8 cellular contexts compared by ENCODE assay signal in genomic region chr5:53109436-53110127, GRCh38. TPM values are rescaled to one million over a fixed set of nuclear protein-coding genes. Genes with fewer than 3 reads are reported as not detected.
DNase-seq lines count a peak whose midpoint lies in the region; ATAC-seq and TF ChIP-seq lines count a peak whose summit lies in the region.

MOCS2 (minus strand) TSS chr5:53109757; CDS start chr5:53107174, 2,583 bp downstream.

- DNase-seq in DMS79 (lab: John Stamatoyannopoulos, UW) (peak; percentile 62), Panc1 (ENCODE audit: low read depth, low spot score) (peak; percentile 66)
- DNase-seq in activated T-cell treated with anti-CD3 and anti-CD28 coated beads, Interleukin-2, amount 50 U/mL, for 4 hours = peak; percentile 86
- DNase-seq in stimulated activated CD8-positive, alpha-beta memory T cell treated with anti-CD3 and anti-CD28 coated beads, Interleukin-4, amount 100 ng/mL, for 48 hours = peak; percentile 92

- BruUV-seq in Panc1 (replicated peaks; lab: Mats Ljungman, UMichigan) = no TSS peak

- H3K4me1 ChIP-seq in KMS-11 (ENCODE audit: low read depth, poor library complexity, severe bottlenecking) (peaks cover 17% of the 10 kb centered on the region), Panc1 (ENCODE audit: control insufficient read depth, insufficient read depth, low read length) (peaks cover 17% of the 10 kb centered on the region), esophagus (ENCODE audit: control insufficient read depth in 2 of 2, insufficient read depth in 2 of 2, low read length in 1 of 2) (no peaks in the 10 kb centered on the region), mucosa of stomach (ENCODE audit: control insufficient read depth, insufficient read depth, low read length) (no peaks in the 10 kb centered on the region)

- H3K27me3 Mint-ChIP-seq in activated T-cell treated with anti-CD3 and anti-CD28 coated beads, Interleukin-2, amount 50 U/mL, for 4 hours (ENCODE audit: low read depth) = no peaks in the 10 kb centered on the region

- no peaks in the 10 kb centered on the region for H3K9me3 Mint-ChIP-seq in activated T-cell treated with anti-CD3 and anti-CD28 coated beads, Interleukin-2, amount 50 U/mL, for 4 hours

- in situ Hi-C loops in Panc1 (cut with HindIII; ENCODE audit: low pct_unique_long_range_greater_than_20kb, low sequenced_read_pairs) = no loop called here

- H2AFZ ChIP-seq in KMS-11 (ENCODE audit: low read depth) = peak within 1 kb of the TSS; percentile 99

- no peaks in the 10 kb centered on the region for H3K36me3 ChIP-seq in KMS-11 (ENCODE audit: insufficient read depth)
- no peaks in the 10 kb centered on the region for H3K36me3 ChIP-seq in Panc1 (ENCODE audit: control insufficient read depth, insufficient read depth, low read length)
- H3K36me3 ChIP-seq in esophagus (ENCODE audit: control insufficient read depth in 2 of 2, insufficient read depth in 2 of 2, low read length in 1 of 2) = no peaks in the 10 kb centered on the region
- H3K36me3 ChIP-seq in mucosa of stomach (ENCODE audit: control insufficient read depth, insufficient read depth, low read length) = no peaks in the 10 kb centered on the region

- no peaks in the 10 kb centered on the region for H3K27me3 ChIP-seq in KMS-11 (ENCODE audit: insufficient read depth, low read depth)
- H3K27me3 ChIP-seq in Panc1 (ENCODE audit: control insufficient read depth, insufficient read depth, low read length) = no peaks in the 10 kb centered on the region
- no peaks in the 10 kb centered on the region for H3K27me3 ChIP-seq in esophagus (ENCODE audit: control insufficient read depth in 1 of 2, insufficient read depth in 2 of 2, low read length in 2 of 2)
- H3K27me3 ChIP-seq in mucosa of stomach (ENCODE audit: control insufficient read depth, insufficient read depth, low read length) = no peaks in the 10 kb centered on the region

- H4K20me1 ChIP-seq in KMS-11 (ENCODE audit: insufficient read depth) = no peaks in the 10 kb centered on the region

- 0 to 1% methylated on average over 55 of the region's 55 CpGs for WGBS in esophagus, 2 donors

- intact Hi-C loops in Panc1 (cut with micrococcal nuclease; ENCODE audit: unreplicated experiment) = loop anchor here (10.0 kb wide), 1 partner anchor 325 kb away; the partner anchor contains the start of genes ITGA1 and PELO

- H3K36me3 Mint-ChIP-seq in activated T-cell treated with anti-CD3 and anti-CD28 coated beads, Interleukin-2, amount 50 U/mL, for 4 hours (ENCODE audit: insufficient read depth) = peaks cover 16% of the 10 kb centered on the region

- no peaks in the 10 kb centered on the region for H3K9me3 ChIP-seq in Panc1 (ENCODE audit: control insufficient read depth, insufficient read depth, low read depth, low read length)
- no peaks in the 10 kb centered on the region for H3K9me3 ChIP-seq in esophagus (ENCODE audit: control insufficient read depth in 2 of 2, insufficient read depth in 1 of 2, low read depth in 1 of 2, low read length in 1 of 2)
- no peaks in the 10 kb centered on the region for H3K9me3 ChIP-seq in mucosa of stomach (ENCODE audit: control insufficient read depth, low read length)

- peak within 1 kb of the TSS; percentile 75 for H3K4me2 ChIP-seq in KMS-11

- H3K27ac ChIP-seq in KMS-11 (peak within 1 kb of the TSS; percentile 13; the same call in 1 of the 2 replicates), Panc1 (ENCODE audit: low read length) (peak within 1 kb of the TSS; percentile 90), esophagus (ENCODE audit: low read depth in 2 of 2, low read length in 1 of 2) (peak within 1 kb of the TSS; percentile 75 to 86)

- peak within 1 kb of the TSS; percentile 63; the same call in 1 of the 2 replicates for H3K9ac ChIP-seq in KMS-11
- H3K9ac ChIP-seq in mucosa of stomach (ENCODE audit: low read length) = peak within 1 kb of the TSS; percentile 78

- POLR2A ChIA-PET in Panc1 (lab: Charles Lee) = interaction anchor here (0.6 kb wide), 1 partner anchor 78 kb away, joined by 3 read pairs; no protein-coding TSS in a partner anchor

- peaks cover 52% of the 10 kb centered on the region for H3K4me1 Mint-ChIP-seq in activated T-cell treated with anti-CD3 and anti-CD28 coated beads, Interleukin-2, amount 50 U/mL, for 4 hours (ENCODE audit: low read depth)

- peak within 1 kb of the TSS; percentile 93 for H3K4me3 Mint-ChIP-seq in activated T-cell treated with anti-CD3 and anti-CD28 coated beads, Interleukin-2, amount 50 U/mL, for 4 hours

- TF ChIP-seq CTCF in KMS-11 (conservative IDR thresholded peaks at IDR 0.05; ENCODE audit: low read depth, low read length) (no peak), Panc1 (IDR thresholded peaks at IDR 0.05) (no peak)

- H3K4me3 ChIP-seq in KMS-11 (IDR thresholded peaks at IDR 0.05; ENCODE audit: insufficient read depth, low read depth, low read length) = no peak within 1 kb of the TSS
- peak within 1 kb of the TSS; percentile 70 to 95 for H3K4me3 ChIP-seq in Panc1 (ENCODE audit: low read depth in 2 of 2, low read length in 2 of 2)
- peak within 1 kb of the TSS; percentile 71 to 77 for H3K4me3 ChIP-seq in esophagus (ENCODE audit: low read depth in 1 of 2, low read length in 2 of 2)
- H3K4me3 ChIP-seq in mucosa of stomach (ENCODE audit: low read length) = peak within 1 kb of the TSS; percentile 75

- H3K79me2 ChIP-seq in KMS-11 (ENCODE audit: insufficient read depth, low read depth) = no peaks in the 10 kb centered on the region

- CTCF ChIA-PET in Panc1 (lab: Charles Lee) = interaction anchor here (0.6 to 1.0 kb wide), 3 partner anchors 161 to 1393 kb away, joined by 3 to 12 read pairs (median 3); no protein-coding TSS in a partner anchor

- ATAC-seq in GM21786 (IDR thresholded peaks at IDR 0.05; ENCODE audit: unreplicated experiment) (peak; percentile 94), Panc1 (peak; percentile 100)
- peak; percentile 98 to 99 for ATAC-seq in activated T-cell treated with anti-CD3 and anti-CD28 coated beads, Interleukin-2, amount 50 U/mL, for 4 hours

RNA-seq across cellular contexts. Expression of gene MOCS2, which starts in this region (rescaled TPM):
- 39.5 TPM for total RNA-seq in Panc1 (2021; ENCODE audit: unreplicated experiment)
- polyA plus RNA-seq in Panc1 (2012; ENCODE audit: insufficient read length) = 18.4 TPM
- total RNA-seq in activated T-cell treated with anti-CD3 and anti-CD28 coated beads, Interleukin-2, amount 50 U/mL, for 4 hours = 10 to 100 TPM; 24.2 to 25.4 (median 24.5) TPM
- 10 to 100 TPM; 29.6 to 55.2 TPM for polyA plus RNA-seq in esophagus

Comparison
In these comparisons a context has a peak if more than half of its experiments do, and no peak if none do; other contexts are left out.
1. H3K27ac ChIP-seq: peak in every context shown above with its lines; median percentile 90 in Panc1; 80 in esophagus; 13 in KMS-11.